Comparison of ENCODE assay signal across 23 cellular contexts in genomic region chr2:215758691-215759090, GRCh38.
DNase-seq lines count a peak whose midpoint lies in the region; ATAC-seq and TF ChIP-seq lines count a peak whose summit lies in the region.
"Had no signal": no experiment of that assay in that cellular context is flagged by ENCODE, and none has a peak within 500 bp of the region (broad histone marks: within the 10 kb centered on the region; RNA-seq: fewer than 3 reads in every experiment).

No MANE protein-coding gene starts in this region.

- peak; percentile 42 for DNase-seq in AG20443 (ENCODE audit: low spot score)
- peak; percentile 55 for DNase-seq in IMR-90
- DNase-seq in fibroblast of pulmonary artery (ENCODE audit: low read depth), result peak; percentile 93
- DNase-seq in lung microvascular endothelial cell (ENCODE audit: low read depth in 2 of 2), result peak; percentile 90 to 94
- no peak for DNase-seq in NK-92 treated with Interleukin-12 subunit alpha and Interleukin-12 subunit beta, amount 100 ng/mL, for 24 hours (lab: John Stamatoyannopoulos, UW)
- no peak for DNase-seq in NCI-H774 (lab: John Stamatoyannopoulos, UW)
- DNase-seq: ACHN; activated CD4-positive, alpha-beta T cell treated with anti-CD3 and anti-CD28 coated beads, Interleukin-2, amount 10 ng/mL, durations not matched to agents 7 days and 5 days; activated CD8-positive, alpha-beta memory T cell treated with anti-CD3 and anti-CD28 coated beads, Interleukin-2, amount 10 ng/mL, durations not matched to agents 7 days and 5 days; Calu3; H7; hippocampal formation; mammary epithelial cell; MM.1S; NCI-H146; NCI-H524; nucleus accumbens had no signal

- H4K91ac ChIP-seq in IMR-90 (ENCODE audit: insufficient read depth, low read depth, low read length), result no peak overlapping the region

- no peaks in the 10 kb centered on the region for H3K79me1 ChIP-seq in IMR-90 (ENCODE audit: low read depth in 1 of 2, low read length in 2 of 2)

- no peak overlapping the region for H2BK15ac ChIP-seq in IMR-90 (ENCODE audit: low read depth, low read length)

- no peak overlapping the region for H3K56ac ChIP-seq in IMR-90 (ENCODE audit: extremely low read depth, insufficient read depth, low read length)

- H3K4me2 ChIP-seq in IMR-90 (ENCODE audit: low read depth, low read length), result no peak overlapping the region

- WGBS in IMR-90 (ENCODE audit: extremely low coverage in 2 of 2, insufficient read length in 1 of 2), 2 experiments, result 0% methylated on average over 1 of the region's 4 CpGs; no CpG with 5 or more reads in 1 of the 2 experiments

- H4K8ac ChIP-seq in IMR-90 (ENCODE audit: low read depth in 2 of 2, low read length in 2 of 2), result peak overlapping the region in 1 of 2 experiments; percentile 64; a peak in 1 of 4 replicates

- no peak overlapping the region for H3K9ac ChIP-seq in IMR-90 (ENCODE audit: low read depth, low read length)

- H3K4ac ChIP-seq in IMR-90 (ENCODE audit: low read depth, low read length), result peak overlapping the region; percentile 3; the same call in 1 of the 2 replicates

- H3K36me3 ChIP-seq in IMR-90 (ENCODE audit: control insufficient read depth, insufficient read depth, low read length), result no peaks in the 10 kb centered on the region
- H3K36me3 ChIP-seq: ascending aorta had no signal

- CTCF ChIA-PET in IMR-90 (lab: Yijun Ruan, JAX), result no interaction called here

- H3K27me3 ChIP-seq in IMR-90 (ENCODE audit: control insufficient read depth, insufficient read depth, low read length), result no peaks in the 10 kb centered on the region
- H3K27me3 ChIP-seq: ascending aorta had no signal

- peak overlapping the region; percentile 47; the same call in 1 of the 2 replicates for H3K18ac ChIP-seq in IMR-90 (ENCODE audit: low read depth, low read length)

- peaks cover 3% of the 10 kb centered on the region; the same call in 1 of the 2 replicates for H3K4me1 ChIP-seq in IMR-90 (ENCODE audit: control insufficient read depth, insufficient read depth, low read length)

- H3K27ac ChIP-seq in IMR-90 (ENCODE audit: insufficient read depth, low read length), result no peak overlapping the region
- H3K27ac ChIP-seq: ascending aorta, C4-2B, SK-N-MC, VCaP had no signal

- no peak overlapping the region for H2AK5ac ChIP-seq in IMR-90 (ENCODE audit: low read depth, low read length)

- peak overlapping the region; percentile 58; the same call in 1 of the 2 replicates for H2BK120ac ChIP-seq in IMR-90 (ENCODE audit: low read depth, low read length)

- peak overlapping the region; percentile 76 for H2BK5ac ChIP-seq in IMR-90 (ENCODE audit: low read depth, low read length, poor library complexity, severe bottlenecking)

- ATAC-seq in IMR-90 (ENCODE audit: low read depth), result no peak
- no peak for ATAC-seq in GM18861 (IDR thresholded peaks at IDR 0.05; ENCODE audit: unreplicated experiment)
- no peak for ATAC-seq in HG03520 (IDR thresholded peaks at IDR 0.05; ENCODE audit: unreplicated experiment)
- ATAC-seq: activated CD8-positive, alpha-beta memory T cell treated with anti-CD3 and anti-CD28 coated beads, Interleukin-2, amount 10 ng/mL, durations not matched to agents 7 days and 5 days had no signal

- intact Hi-C loops in IMR-90 (cut with micrococcal nuclease), result no loop called here

- no peak overlapping the region for H2AK9ac ChIP-seq in IMR-90 (replicated peaks; ENCODE audit: low read depth, low read length, poor library complexity)

- in situ Hi-C loops in IMR-90 (cut with MboI; ENCODE audit: low sequenced_read_pairs), result no loop called here

- TF ChIP-seq CTCF in IMR-90 (conservative IDR thresholded peaks at IDR 0.05; ENCODE audit: low read depth, low read length), result no peak
- TF ChIP-seq CTCF in fibroblast of pulmonary artery (IDR thresholded peaks at IDR 0.05; ENCODE audit: low read length, missing control alignments), result no peak

- no peak overlapping the region for H2BK20ac ChIP-seq in IMR-90 (ENCODE audit: low read depth, low read length)

- POLR2A ChIA-PET in IMR-90 (lab: Charles Lee; ENCODE audit: unreplicated experiment), result no interaction called here

- TF ChIP-seq POLR2A in IMR-90 (IDR thresholded peaks at IDR 0.05; ENCODE audit: low read depth, low read length), result no peak

- no peaks in the 10 kb centered on the region for H4K20me1 ChIP-seq in IMR-90 (ENCODE audit: insufficient read depth, low read length)

- peak overlapping the region; percentile 71 for H2AFZ ChIP-seq in IMR-90 (replicated peaks; ENCODE audit: low read length, poor library complexity)

- no peak for TF ChIP-seq RAD21 in IMR-90 (IDR thresholded peaks at IDR 0.05; ENCODE audit: low read length)

- peak overlapping the region; percentile 64 for H3K14ac ChIP-seq in IMR-90 (replicated peaks; ENCODE audit: low read depth, low read length)

- peak overlapping the region; percentile 81; the same call in 1 of the 2 replicates for H4K5ac ChIP-seq in IMR-90 (ENCODE audit: low read depth, low read length)

- BruUV-seq in IMR-90 (replicated peaks; lab: Mats Ljungman, UMichigan), result no TSS peak

- H3K9me3 ChIP-seq in IMR-90 (ENCODE audit: control insufficient read depth, insufficient read depth, low read length), result no peaks in the 10 kb centered on the region
- H3K9me3 ChIP-seq: ascending aorta had no signal

- dilution Hi-C loops in IMR-90 (cut with HindIII; ENCODE audit: low sequenced_read_pairs, unreplicated experiment), result no loop called here

- H3K23ac ChIP-seq in IMR-90 (ENCODE audit: low read depth, low read length), result no peak overlapping the region

- H3K9me1 ChIP-seq in IMR-90 (ENCODE audit: insufficient read depth, low read length), result no peaks in the 10 kb centered on the region

- no peak overlapping the region for H3K4me3 ChIP-seq in IMR-90 (ENCODE audit: insufficient read depth, low read depth, low read length)
- peak overlapping the region; percentile 30 for H3K4me3 ChIP-seq in fibroblast of pulmonary artery (replicated peaks; ENCODE audit: low read depth, low read length)
- H3K4me3 ChIP-seq: ascending aorta, SK-N-MC had no signal

TF ChIP-seq in IMR-90, 13 proteins besides CTCF, POLR2A, EP300 and RAD21:
- no peak for TF ChIP-seq CEBPB (IDR thresholded peaks at IDR 0.05; ENCODE audit: low read depth, low read length)
- TF ChIP-seq NFE2L2 (IDR thresholded peaks at IDR 0.05; ENCODE audit: low read depth, low read length), result no peak
- TF ChIP-seq, protein P1, sequence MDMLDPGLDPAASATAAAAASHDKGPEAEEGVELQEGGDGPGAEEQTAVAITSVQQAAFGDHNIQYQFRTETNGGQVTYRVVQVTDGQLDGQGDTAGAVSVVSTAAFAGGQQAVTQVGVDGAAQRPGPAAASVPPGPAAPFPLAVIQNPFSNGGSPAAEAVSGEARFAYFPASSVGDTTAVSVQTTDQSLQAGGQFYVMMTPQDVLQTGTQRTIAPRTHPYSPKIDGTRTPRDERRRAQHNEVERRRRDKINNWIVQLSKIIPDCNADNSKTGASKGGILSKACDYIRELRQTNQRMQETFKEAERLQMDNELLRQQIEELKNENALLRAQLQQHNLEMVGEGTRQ (IDR thresholded peaks at IDR 0.05; ENCODE audit: low read depth, low read length), result no peak
- TF ChIP-seq BHLHE40 (IDR thresholded peaks at IDR 0.05; ENCODE audit: low read depth, low read length), result no peak
- no peak for TF ChIP-seq MXI1 (IDR thresholded peaks at IDR 0.05; ENCODE audit: borderline replicate concordance, low read depth, low read length)
- TF ChIP-seq MAFK (IDR thresholded peaks at IDR 0.05; ENCODE audit: low read depth, low read length), result no peak
- no peak for TF ChIP-seq RCOR1 (IDR thresholded peaks at IDR 0.05; ENCODE audit: insufficient replicate concordance, low read length)
- TF ChIP-seq SMC3 (IDR thresholded peaks at IDR 0.05; ENCODE audit: low read depth, low read length), result no peak
- TF ChIP-seq MAZ (IDR thresholded peaks at IDR 0.05; ENCODE audit: borderline replicate concordance, low read depth, low read length), result no peak
- TF ChIP-seq RFX5 (IDR thresholded peaks at IDR 0.05; ENCODE audit: low read depth, low read length), result no peak
- no peak for TF ChIP-seq FOS (IDR thresholded peaks at IDR 0.05; ENCODE audit: low read depth, low read length)
- no peak for TF ChIP-seq ELK1 (IDR thresholded peaks at IDR 0.05; ENCODE audit: borderline replicate concordance, low read depth, low read length)
- TF ChIP-seq CHD1 (IDR thresholded peaks at IDR 0.05; ENCODE audit: low read depth, low read length), result no peak

Comparison
In these comparisons a context has a peak if more than half of its experiments do, and no peak if none do; other contexts are left out.
1. DNase-seq: peak in AG20443 (single experiment), IMR-90 (single experiment), fibroblast of pulmonary artery (single experiment) and lung microvascular endothelial cell (2 of 2); none in NK-92 treated with Interleukin-12 subunit alpha and Interleukin-12 subunit beta, amount 100 ng/mL, for 24 hours (single experiment) and NCI-H774 (single experiment).